In genomic region chr3:9978664-9979349, GRCh38 we compare ENCODE assay signal across 1 cellular context.
TF ChIP-seq lines count a peak whose summit lies in the region.

No MANE protein-coding gene starts in this region.

TF ChIP-seq in K562, 482 proteins besides CTCF, POLR2A, EP300 and RAD21 (continued from another document and continues in another):
- TF ChIP-seq ZBTB2 (IDR thresholded peaks at IDR 0.05) (peak; percentile 20; the same call in 1 of the 2 replicates), ZNF668 (CRISPR knock-in tag; IDR thresholded peaks at IDR 0.05) (0 out of 2 replicates have a peak, but pooled peaks have one; percentile 64), ZSCAN29 (IDR thresholded peaks at IDR 0.05) (no peak), GTF2E2 (tag; IDR thresholded peaks at IDR 0.05) (no peak), CC2D1A (IDR thresholded peaks at IDR 0.05) (peak; percentile 60; the same call in 1 of the 2 replicates), BRD4 (IDR thresholded peaks at IDR 0.05) (no peak), RUNX1 (IDR thresholded peaks at IDR 0.05; ENCODE audit: low read depth) (no peak), ELF1 (tag; IDR thresholded peaks at IDR 0.05) (no peak; the same call in 1 of the 2 replicates), ZNF592 (IDR thresholded peaks at IDR 0.05) (peak; percentile 87), NFE2L1 (tag; IDR thresholded peaks at IDR 0.05; ENCODE audit: borderline replicate concordance, low read depth) (no peak), CBX1 (IDR thresholded peaks at IDR 0.05; ENCODE audit: low read depth) (no peak), ARID4B (CRISPR knock-in tag; IDR thresholded peaks at IDR 0.05) (no peak), ARHGAP35 (IDR thresholded peaks at IDR 0.05; ENCODE audit: partially characterized antibody) (no peak), NUFIP1 (IDR thresholded peaks at IDR 0.05; ENCODE audit: partially characterized antibody) (no peak), GTF3C2 (IDR thresholded peaks at IDR 0.05; ENCODE audit: borderline replicate concordance, extremely low read depth, insufficient read length) (no peak), SAFB (IDR thresholded peaks at IDR 0.05; ENCODE audit: borderline replicate concordance, low read depth, low read length) (no peak), JUND (IDR thresholded peaks at IDR 0.05; ENCODE audit: borderline replicate concordance, low read depth, low read length) (peak; percentile 59; the same call in 1 of the 2 replicates), JUND (tag; IDR thresholded peaks at IDR 0.05; ENCODE audit: borderline replicate concordance, low read depth, low read length) (peak; percentile 53; the same call in 1 of the 3 replicates), MAZ (CRISPR knock-in tag; conservative IDR thresholded peaks at IDR 0.05 in 1 of 2, IDR thresholded peaks at IDR 0.05 in 1 of 2) (0 out of 4 replicates have a peak, but pooled peaks of 1 of the 2 experiments have one; percentile 24), L3MBTL2 (IDR thresholded peaks at IDR 0.05) (peak; percentile 53; the same call in 1 of the 2 replicates), ZFX (CRISPR knock-in tag; IDR thresholded peaks at IDR 0.05) (0 out of 2 replicates have a peak, but pooled peaks have one; percentile 42), CHCHD3 (CRISPR knock-in tag; IDR thresholded peaks at IDR 0.05) (no peak), ZNF77 (CRISPR knock-in tag; IDR thresholded peaks at IDR 0.05) (no peak), MNT (conservative IDR thresholded peaks at IDR 0.05) (peak in 1 of 2 experiments; percentile 70; a peak in 3 of 4 replicates), CREM (IDR thresholded peaks at IDR 0.05; ENCODE audit: low read depth) (peak; percentile 53; the same call in 1 of the 2 replicates), TFE3 (CRISPR knock-in tag; IDR thresholded peaks at IDR 0.05) (no peak), ZNF764 (CRISPR knock-in tag; IDR thresholded peaks at IDR 0.05; ENCODE audit: low read depth) (no peak), TEAD4 (IDR thresholded peaks at IDR 0.05; ENCODE audit: low read length) (peak; percentile 98), TEAD4 (CRISPR knock-in tag; IDR thresholded peaks at IDR 0.05; ENCODE audit: borderline replicate concordance) (no peak), E2F6 (IDR thresholded peaks at IDR 0.05; ENCODE audit: borderline replicate concordance in 1 of 2, extremely low read depth in 1 of 2, insufficient read depth in 1 of 2, insufficient read length in 1 of 2, low read depth in 1 of 2, low read length in 1 of 2, poor library complexity in 1 of 2, severe bottlenecking in 1 of 2) (no peak), TAF15 (IDR thresholded peaks at IDR 0.05; ENCODE audit: low read depth, low read length) (no peak), TBP (optimal IDR thresholded peaks at IDR 0.05; ENCODE audit: low read depth, low read length) (peak; percentile 53), ZNF133 (CRISPR knock-in tag; IDR thresholded peaks at IDR 0.05) (no peak), GABPB2 (CRISPR knock-in tag; conservative IDR thresholded peaks at IDR 0.05) (no peak), CBX2 (IDR thresholded peaks at IDR 0.05; ENCODE audit: insufficient read depth, low read length, poor library complexity, severe bottlenecking) (no peak), ZBTB11 (CRISPR knock-in tag; IDR thresholded peaks at IDR 0.05) (peak in 1 of 3 experiments; percentile 52; a peak in 1 of 6 replicates), HMBOX1 (IDR thresholded peaks at IDR 0.05) (peak; percentile 56; the same call in 1 of the 2 replicates)
